ENCODE assay signal across 8 cellular contexts in genomic region chr1:26692211-26692792, GRCh38. TPM values are rescaled to one million over a fixed set of nuclear protein-coding genes. Genes with fewer than 3 reads are reported as not detected.
DNase-seq lines count a peak whose midpoint lies in the region; ATAC-seq and TF ChIP-seq lines count a peak whose summit lies in the region.

No MANE protein-coding gene starts in this region.

- H4K20me1 ChIP-seq in smooth muscle cell (ENCODE audit: low read depth) = no peaks in the 10 kb centered on the region

- peak overlapping the region; percentile 40 for H3K9ac ChIP-seq in smooth muscle cell (ENCODE audit: low read depth)

- DNase-seq in DMS53 (lab: John Stamatoyannopoulos, UW) (peak; percentile 98), HFFc6 (peak; percentile 92), NCI-H2227 treated with DMSO at 0.1 percent for 48 hours (lab: John Stamatoyannopoulos, UW) (peak; percentile 91), inferior parietal cortex (ENCODE audit: extremely low spot score) (peak; percentile 89), smooth muscle cell (lab: John Stamatoyannopoulos, UW; ENCODE audit: unreplicated experiment) (peak; percentile 43)
- DNase-seq in activated CD4-positive, CD25-positive, alpha-beta regulatory T cell (lab: John Stamatoyannopoulos, UW) = peak in 3 of 4 experiments; percentile 41 to 64 (median 54)
- peak; percentile 56 to 83 for DNase-seq in central memory CD8-positive, alpha-beta T cell (ENCODE audit: low spot score in 2 of 2)

- no peaks in the 10 kb centered on the region for H3K27me3 ChIP-seq in smooth muscle cell (ENCODE audit: low read depth)

- H3K4me3 Mint-ChIP-seq in HFFc6 = peak overlapping the region; percentile 92
- no peak overlapping the region for H3K4me3 Mint-ChIP-seq in central memory CD8-positive, alpha-beta T cell

- H3K9me3 ChIP-seq in smooth muscle cell (replicated peaks; ENCODE audit: low read depth) = no peaks in the 10 kb centered on the region

- H3K4me3 ChIP-seq in smooth muscle cell = peak overlapping the region; percentile 91

- peaks cover 25% of the 10 kb centered on the region for H3F3A ChIP-seq in smooth muscle cell (ENCODE audit: low read depth)

- ATAC-seq in central memory CD8-positive, alpha-beta T cell (replicated peaks; ENCODE audit: extremely low read depth, poor library complexity, severe bottlenecking) = peak; percentile 59
- no peak for ATAC-seq in HG03469 (IDR thresholded peaks at IDR 0.05; ENCODE audit: unreplicated experiment)

- peak overlapping the region; percentile 86 for H3K4me2 ChIP-seq in smooth muscle cell

- H3K4me1 Mint-ChIP-seq in HFFc6 (ENCODE audit: low read depth) = peaks cover 43% of the 10 kb centered on the region
- H3K4me1 Mint-ChIP-seq in central memory CD8-positive, alpha-beta T cell = peaks cover 32% of the 10 kb centered on the region

- H3K9me3 Mint-ChIP-seq in HFFc6 = no peaks in the 10 kb centered on the region
- H3K9me3 Mint-ChIP-seq in central memory CD8-positive, alpha-beta T cell = no peaks in the 10 kb centered on the region

- H3K27me3 Mint-ChIP-seq in HFFc6 (ENCODE audit: insufficient read depth) = no peaks in the 10 kb centered on the region
- H3K27me3 Mint-ChIP-seq in central memory CD8-positive, alpha-beta T cell = no peaks in the 10 kb centered on the region

- no peaks in the 10 kb centered on the region for H3K36me3 ChIP-seq in smooth muscle cell (ENCODE audit: low read depth)

- WGBS in smooth muscle cell (ENCODE audit: low lambda C conversion rate) = under 1% methylated on average over 30 of the region's 30 CpGs

- peaks cover 11% of the 10 kb centered on the region for H3K79me2 ChIP-seq in smooth muscle cell (ENCODE audit: low read depth)

- no peaks in the 10 kb centered on the region for H3K36me3 Mint-ChIP-seq in HFFc6 (ENCODE audit: low read depth)
- peaks cover 15% of the 10 kb centered on the region for H3K36me3 Mint-ChIP-seq in central memory CD8-positive, alpha-beta T cell (ENCODE audit: insufficient read depth)

- H3K4me1 ChIP-seq in smooth muscle cell (ENCODE audit: low read depth) = peaks cover 34% of the 10 kb centered on the region

- H2AFZ ChIP-seq in smooth muscle cell (ENCODE audit: low read depth) = peak overlapping the region; percentile 68

- TF ChIP-seq CTCF in HFFc6 (IDR thresholded peaks at IDR 0.05) (peak; percentile 31), smooth muscle cell (IDR thresholded peaks at IDR 0.05; ENCODE audit: borderline replicate concordance, insufficient read depth, poor library complexity, severe bottlenecking) (no peak)

- H3K27ac ChIP-seq in smooth muscle cell (ENCODE audit: low read depth) = peak overlapping the region; percentile 85

- peak overlapping the region; percentile 92 for H3K27ac Mint-ChIP-seq in HFFc6
- H3K27ac Mint-ChIP-seq in central memory CD8-positive, alpha-beta T cell (ENCODE audit: low read depth) = peak overlapping the region; percentile 94

RNA-seq across cellular contexts. Expression of gene ARID1A, which starts 3.5 kb away (rescaled TPM):
- 10 to 100 TPM; 46.1 to 51.2 (median 49.2) TPM for total RNA-seq in HFFc6 (2021; fragmentation: NEBNext Ultra II Directional; extraction: Animal tissue kit (Norgen Biotek cat#: 25700))
- 30.4 and 33.1 TPM in 2 replicates for total RNA-seq in smooth muscle cell
- polyA plus RNA-seq in smooth muscle cell = 17.5 and 24.9 TPM in 2 replicates

Comparison
In these comparisons a context has a peak if more than half of its experiments do, and no peak if none do; other contexts are left out.
1. DNase-seq: peak in every context shown above with its lines; median percentile 98 in DMS53; 92 in HFFc6; 91 in NCI-H2227 treated with DMSO at 0.1 percent for 48 hours; 89 in inferior parietal cortex; 70 in central memory CD8-positive, alpha-beta T cell; 54 in activated CD4-positive, CD25-positive, alpha-beta regulatory T cell; 43 in smooth muscle cell.